ENCODE assay signal across 19 cellular contexts in genomic region chr4:150316332-150317205, GRCh38.
A peak's percentile ranks its signal among the peaks of the same experiment; 100 is the strongest.
DNase-seq lines count a peak whose midpoint lies in the region; ATAC-seq and TF ChIP-seq lines count a peak whose summit lies in the region.
"Had no signal": no experiment of that assay in that cellular context is flagged by ENCODE, and none has a peak within 500 bp of the region (broad histone marks: within the 10 kb centered on the region; RNA-seq: fewer than 3 reads in every experiment).

No MANE protein-coding gene starts in this region.

- H3K9me3 ChIP-seq in mesenchymal stem cell (ENCODE audit: control insufficient read depth, low read length), result no peaks in the 10 kb centered on the region
- H3K9me3 ChIP-seq: HAP-1, neutrophil, SK-N-SH, thoracic aorta had no signal

- no peaks in the 10 kb centered on the region for H3K36me3 Mint-ChIP-seq in WTC11

- no peak overlapping the region for H3K23ac ChIP-seq in mesenchymal stem cell (ENCODE audit: low read length in 2 of 2)

- POLR2A ChIA-PET in WTC11 (lab: Charles Lee), result no interaction called here

- H3K4me1 Mint-ChIP-seq in WTC11, result peaks cover 30% of the 10 kb centered on the region
- H3K4me1 Mint-ChIP-seq: activated CD4-positive, alpha-beta memory T cell treated with anti-CD3 and anti-CD28 coated beads, Interleukin-2, amount 10 ng/mL, durations not matched to agents 7 days and 5 days had no signal

- H2BK15ac ChIP-seq in mesenchymal stem cell (ENCODE audit: low read depth, poor library complexity, severe bottlenecking), result no peak overlapping the region

- peak overlapping the region in 1 of 2 experiments; percentile 48 for H3K18ac ChIP-seq in mesenchymal stem cell (ENCODE audit: low read depth in 1 of 2, low read length in 2 of 2)

- no peak for ATAC-seq in WTC11
- ATAC-seq: PC-3 had no signal

- no peaks in the 10 kb centered on the region for H3K27me3 ChIP-seq in mesenchymal stem cell (ENCODE audit: control insufficient read depth in 1 of 2, insufficient read depth in 1 of 2, low read length in 2 of 2)
- H3K27me3 ChIP-seq: neutrophil had no signal

- no peak overlapping the region for H3K4ac ChIP-seq in mesenchymal stem cell (ENCODE audit: low read depth in 1 of 2, low read length in 2 of 2)

- peak overlapping the region; percentile 88; the same call in 1 of the 2 replicates for H3K27ac Mint-ChIP-seq in WTC11
- H3K27ac Mint-ChIP-seq: activated CD4-positive, alpha-beta memory T cell treated with anti-CD3 and anti-CD28 coated beads, Interleukin-2, amount 10 ng/mL, durations not matched to agents 7 days and 5 days; CD4-positive, alpha-beta T cell had no signal

- H3K4me3 ChIP-seq in LNCaP clone FGC (ENCODE audit: low read depth, low read length) (no peak overlapping the region), mesenchymal stem cell (ENCODE audit: insufficient read depth in 1 of 2, low read depth in 1 of 2, low read length in 2 of 2) (no peak overlapping the region)
- H3K4me3 ChIP-seq: HAP-1, thoracic aorta had no signal

- DNase-seq in G401 (ENCODE audit: low spot score) (peak; percentile 23), LNCaP clone FGC (ENCODE audit: low read depth) (peak; percentile 28), WTC11 (ENCODE audit: low spot score) (no peak), mesenchymal stem cell (no peak), NCI-H510A (lab: John Stamatoyannopoulos, UW) (no peak), NCI-H1436 treated with DMSO at 0.1 percent for 48 hours (lab: John Stamatoyannopoulos, UW) (no peak), AG20443 (ENCODE audit: low spot score) (no peak)
- DNase-seq: activated CD4-positive, alpha-beta memory T cell treated with anti-CD3 and anti-CD28 coated beads, Interleukin-2, amount 10 ng/mL, durations not matched to agents 7 days and 5 days; activated effector memory CD4-positive, alpha-beta T cell treated with Interleukin-2 at 50 U/mL for 16 hours; anterior cingulate cortex; CD4-positive, alpha-beta T cell; cortex of kidney; NCI-H1105 treated with DMSO at 0.1 percent for 48 hours; NCI-H2227 treated with DMSO at 0.1 percent for 48 hours; PC-3; SK-N-SH had no signal

- H3K4me2 ChIP-seq in mesenchymal stem cell (ENCODE audit: low read length, poor library complexity, severe bottlenecking), result no peak overlapping the region
- H3K4me2 ChIP-seq: SK-N-SH had no signal

- no peak overlapping the region for H3K4me3 Mint-ChIP-seq in WTC11
- H3K4me3 Mint-ChIP-seq: activated CD4-positive, alpha-beta memory T cell treated with anti-CD3 and anti-CD28 coated beads, Interleukin-2, amount 10 ng/mL, durations not matched to agents 7 days and 5 days; CD4-positive, alpha-beta T cell had no signal

- H3K14ac ChIP-seq in mesenchymal stem cell (ENCODE audit: low read length in 2 of 2), result no peak overlapping the region

- H4K91ac ChIP-seq in mesenchymal stem cell (ENCODE audit: low read length), result no peak overlapping the region

- H3K9ac ChIP-seq in mesenchymal stem cell (ENCODE audit: low read length), result no peak overlapping the region
- H3K9ac ChIP-seq: SK-N-SH had no signal

- no peak overlapping the region for H3K27ac ChIP-seq in mesenchymal stem cell (ENCODE audit: low read length, poor library complexity, severe bottlenecking)
- H3K27ac ChIP-seq: neutrophil, thoracic aorta had no signal

- no peak overlapping the region for H2AFZ ChIP-seq in mesenchymal stem cell (ENCODE audit: low read depth, low read length)

- peaks cover 0 to 3% of the 10 kb centered on the region in 2 experiments for H3K36me3 ChIP-seq in mesenchymal stem cell (ENCODE audit: control insufficient read depth in 1 of 2, insufficient read depth in 2 of 2, low read depth in 1 of 2, low read length in 2 of 2)
- H3K36me3 ChIP-seq: HAP-1, neutrophil, thoracic aorta had no signal

- no peak for TF ChIP-seq CTCF in LNCaP clone FGC (IDR thresholded peaks at IDR 0.05; ENCODE audit: control insufficient read depth, extremely low read depth, insufficient read depth)
- no peak for TF ChIP-seq CTCF in WTC11 (IDR thresholded peaks at IDR 0.05)

- no peaks in the 10 kb centered on the region for H3K4me1 ChIP-seq in mesenchymal stem cell (ENCODE audit: control insufficient read depth, insufficient read depth, low read depth, low read length)

- peak overlapping the region; percentile 14 for H2BK5ac ChIP-seq in mesenchymal stem cell (ENCODE audit: low read depth, low read length, poor library complexity, severe bottlenecking)

- H3K27me3 Mint-ChIP-seq in WTC11 (ENCODE audit: low read depth), result peaks cover 18% of the 10 kb centered on the region
- H3K27me3 Mint-ChIP-seq: activated CD4-positive, alpha-beta memory T cell treated with anti-CD3 and anti-CD28 coated beads, Interleukin-2, amount 10 ng/mL, durations not matched to agents 7 days and 5 days; CD4-positive, alpha-beta T cell had no signal

- 97% methylated on average over 5 of the region's 6 CpGs for WGBS in mesenchymal stem cell

- peaks cover 2% of the 10 kb centered on the region for H3K79me1 ChIP-seq in mesenchymal stem cell (replicated peaks; ENCODE audit: low read length, poor library complexity, severe bottlenecking)

- CTCF ChIA-PET in WTC11 (lab: Charles Lee), result no interaction called here

- H2BK120ac ChIP-seq in mesenchymal stem cell (ENCODE audit: low read depth, low read length), result no peak overlapping the region

- no peak overlapping the region for H4K8ac ChIP-seq in mesenchymal stem cell (ENCODE audit: low read length)

- in situ Hi-C loops in G401 (cut with HindIII; ENCODE audit: low sequenced_read_pairs), result no loop called here

- H2AK5ac ChIP-seq in mesenchymal stem cell (ENCODE audit: low read length, severe bottlenecking), result no peak overlapping the region

- no peaks in the 10 kb centered on the region for H3K9me3 Mint-ChIP-seq in WTC11
- H3K9me3 Mint-ChIP-seq: activated CD4-positive, alpha-beta memory T cell treated with anti-CD3 and anti-CD28 coated beads, Interleukin-2, amount 10 ng/mL, durations not matched to agents 7 days and 5 days; CD4-positive, alpha-beta T cell had no signal

- no peak overlapping the region for H2BK12ac ChIP-seq in mesenchymal stem cell (ENCODE audit: low read length in 2 of 2)

TF ChIP-seq in WTC11, 78 proteins besides CTCF, POLR2A, EP300 and RAD21:
- no peak for TF ChIP-seq AR (CRISPR knock-in tag; IDR thresholded peaks at IDR 0.05)
- no peak for TF ChIP-seq TP53 (CRISPR knock-in tag; IDR thresholded peaks at IDR 0.05)
- TF ChIP-seq MAX (CRISPR knock-in tag; IDR thresholded peaks at IDR 0.05), result no peak
- TF ChIP-seq GRHL2 (CRISPR knock-in tag; IDR thresholded peaks at IDR 0.05; ENCODE audit: insufficient replicate concordance, severe bottlenecking), result no peak
- no peak for TF ChIP-seq NR2C2 (CRISPR knock-in tag; IDR thresholded peaks at IDR 0.05)
- TF ChIP-seq RORB (CRISPR knock-in tag; IDR thresholded peaks at IDR 0.05), result no peak
- no peak for TF ChIP-seq ZNF396 (CRISPR knock-in tag; IDR thresholded peaks at IDR 0.05; ENCODE audit: borderline replicate concordance)
- TF ChIP-seq NFATC4 (CRISPR knock-in tag; IDR thresholded peaks at IDR 0.05), result no peak
- no peak for TF ChIP-seq CBFB (CRISPR knock-in tag; IDR thresholded peaks at IDR 0.05; ENCODE audit: low read depth)
- no peak for TF ChIP-seq SP1 (CRISPR knock-in tag; conservative IDR thresholded peaks at IDR 0.05)
- no peak for TF ChIP-seq JUN (CRISPR knock-in tag; IDR thresholded peaks at IDR 0.05)
- TF ChIP-seq ETV6 (CRISPR knock-in tag; IDR thresholded peaks at IDR 0.05), result no peak
- TF ChIP-seq OVOL2 (CRISPR knock-in tag; IDR thresholded peaks at IDR 0.05; ENCODE audit: borderline replicate concordance), result no peak
- TF ChIP-seq ATF1 (CRISPR knock-in tag; IDR thresholded peaks at IDR 0.05), result no peak

Comparison
In these comparisons a context has a peak if more than half of its experiments do, and no peak if none do; other contexts are left out.
1. DNase-seq: peak in G401 (single experiment) and LNCaP clone FGC (single experiment); none in WTC11 (single experiment), mesenchymal stem cell (single experiment), NCI-H510A (single experiment), NCI-H1436 treated with DMSO at 0.1 percent for 48 hours (single experiment) and AG20443 (single experiment).